9 cellular contexts compared by ENCODE assay signal in genomic region chr11:78256962-78257361, GRCh38.
DNase-seq lines count a peak whose midpoint lies in the region; TF ChIP-seq lines count a peak whose summit lies in the region.
"Had no signal": no experiment of that assay in that cellular context is flagged by ENCODE, and none has a peak within 500 bp of the region (broad histone marks: within the 10 kb centered on the region; RNA-seq: fewer than 3 reads in every experiment).

No MANE protein-coding gene starts in this region.

- H3K4me3 ChIP-seq in coronary artery = peak overlapping the region; percentile 6
- H3K4me3 ChIP-seq in tibial nerve = no peak overlapping the region

- H3K9me3 ChIP-seq in tibial nerve = no peaks in the 10 kb centered on the region

- peaks cover 0 to 33% (median 8%) of the 10 kb centered on the region in 4 donors for H3K4me1 ChIP-seq in tibial nerve

- H3K27ac ChIP-seq in coronary artery (peak overlapping the region; percentile 54 to 83), tibial nerve (peak overlapping the region in 3 of 4 donors; percentile 21 to 68 (median 65))

- TF ChIP-seq EP300 in tibial nerve (IDR thresholded peaks at IDR 0.05) = peak in 1 of 2 donors; percentile 53

- no peaks in the 10 kb centered on the region for H3K27me3 ChIP-seq in tibial nerve

- TF ChIP-seq CTCF in coronary artery (IDR thresholded peaks at IDR 0.05) (no peak), tibial nerve (IDR thresholded peaks at IDR 0.05) (no peak)

- TF ChIP-seq POLR2A in tibial nerve (IDR thresholded peaks at IDR 0.05) = no peak

- no peaks in the 10 kb centered on the region for H3K36me3 ChIP-seq in tibial nerve

- 30 to 43% methylated on average over 3 of the region's 3 CpGs for WGBS in tibial nerve, 2 donors

- DNase-seq in LoVo (ENCODE audit: low spot score) = peak; percentile 5
- DNase-seq in coronary artery (ENCODE audit: low spot score) = peak; percentile 89
- DNase-seq in lung microvascular endothelial cell (ENCODE audit: low read depth in 2 of 2) = peak; percentile 41 to 81
- DNase-seq in tibial nerve (ENCODE audit: low spot score in 2 of 2) = peak; percentile 57 to 74
- DNase-seq in effector CD4-positive, alpha-beta T cell = no peak
- DNase-seq in DMS53 (lab: John Stamatoyannopoulos, UW) = no peak
- no peak for DNase-seq in stimulated activated CD4-positive, alpha-beta T cell treated with anti-CD3 and anti-CD28 coated beads, Interleukin-4, amount 100 ng/mL, for 24 hours
- no peak for DNase-seq in SKM-1 (lab: John Stamatoyannopoulos, UW; ENCODE audit: unreplicated experiment)
- DNase-seq: NCI-H1092 had no signal

Comparison
In these comparisons a context has a peak if more than half of its experiments do, and no peak if none do; other contexts are left out.
1. DNase-seq: peak in LoVo (single experiment), coronary artery (single experiment), lung microvascular endothelial cell (2 of 2) and tibial nerve (2 of 2); none in effector CD4-positive, alpha-beta T cell (single experiment), DMS53 (single experiment), stimulated activated CD4-positive, alpha-beta T cell treated with anti-CD3 and anti-CD28 coated beads, Interleukin-4, amount 100 ng/mL, for 24 hours (single experiment) and SKM-1 (single experiment).